Comparison of ENCODE assay signal across 8 cellular contexts in genomic region chr2:91659189-91659920, GRCh38.
DNase-seq lines count a peak whose midpoint lies in the region; ATAC-seq, FAIRE-seq and TF ChIP-seq lines count a peak whose summit lies in the region.
"Not testable (repeated sequence)": the region's sequence is repeated elsewhere in the genome, so short reads cannot be mapped to it uniquely, and the experiment has no call there.

No MANE protein-coding gene starts in this region.

- H2BK20ac ChIP-seq in IMR-90 (ENCODE audit: low read depth, low read length) = not testable (repeated sequence)

- intact Hi-C loops in IMR-90 (cut with micrococcal nuclease); right lobe of liver (cut with DNase I): not testable (repeated sequence)

- TF ChIP-seq POLR2A in IMR-90 (IDR thresholded peaks at IDR 0.05; ENCODE audit: low read depth, low read length); right lobe of liver (IDR thresholded peaks at IDR 0.05): not testable (repeated sequence)

- dilution Hi-C loops in IMR-90 (cut with HindIII; ENCODE audit: low sequenced_read_pairs, unreplicated experiment) = not testable (repeated sequence)

- H2BK12ac ChIP-seq in trophoblast cell (ENCODE audit: low read length) = not testable (repeated sequence)

- H3F3A ChIP-seq in SU-DHL-6 (ENCODE audit: insufficient read depth) = not testable (repeated sequence)

- H3K79me1 ChIP-seq in IMR-90 (ENCODE audit: low read depth in 1 of 2, low read length in 2 of 2); trophoblast cell (ENCODE audit: low read length): not testable (repeated sequence)

- TF ChIP-seq RAD21 in IMR-90 (IDR thresholded peaks at IDR 0.05; ENCODE audit: low read length) = not testable (repeated sequence)

- in situ Hi-C loops in IMR-90 (cut with MboI; ENCODE audit: low sequenced_read_pairs) = not testable (repeated sequence)

- not testable (repeated sequence) for H4K12ac ChIP-seq in trophoblast cell (ENCODE audit: low read depth, low read length)

- not testable (repeated sequence) for H3K23ac ChIP-seq in IMR-90 (ENCODE audit: low read depth, low read length); trophoblast cell (ENCODE audit: low read length)

- H4K5ac ChIP-seq in IMR-90 (ENCODE audit: low read depth, low read length) = not testable (repeated sequence)

- H3K4ac ChIP-seq in IMR-90 (ENCODE audit: low read depth, low read length); trophoblast cell (ENCODE audit: low read depth, low read length): not testable (repeated sequence)

- not testable (repeated sequence) for H3K18ac ChIP-seq in IMR-90 (ENCODE audit: low read depth, low read length); trophoblast cell (ENCODE audit: low read length)

- not testable (repeated sequence) for H3K4me1 ChIP-seq in IMR-90 (ENCODE audit: control insufficient read depth, insufficient read depth, low read length); right lobe of liver; trophoblast cell (ENCODE audit: control insufficient read depth in 1 of 2, insufficient read depth in 2 of 2, low read length in 2 of 2); urinary bladder (ENCODE audit: insufficient read depth)

- not testable (repeated sequence) for DNase-seq in BJ (ENCODE audit: low read depth); IMR-90; bronchial epithelial cell (ENCODE audit: low read depth); fibroblast of mammary gland (ENCODE audit: low read depth); right lobe of liver; trophoblast cell

- H4K91ac ChIP-seq in IMR-90 (ENCODE audit: insufficient read depth, low read depth, low read length); trophoblast cell (ENCODE audit: low read depth, low read length): not testable (repeated sequence)

- H3K4me3 ChIP-seq in BJ (ENCODE audit: low read depth, low read length) (peak overlapping the region; percentile 26), IMR-90 (ENCODE audit: insufficient read depth, low read depth, low read length) (peak overlapping the region; percentile 44), bronchial epithelial cell (ENCODE audit: low read depth, low read length) (peak overlapping the region; percentile 17), fibroblast of mammary gland (ENCODE audit: control insufficient read depth, low read depth, low read length) (peak overlapping the region; percentile 33), right lobe of liver (peak overlapping the region in 2 of 3 donors; percentile 16 to 44), urinary bladder (ENCODE audit: low read depth, low read length) (peak overlapping the region; percentile 37)
- H3K4me3 ChIP-seq in SU-DHL-6 (ENCODE audit: insufficient read depth, low read length, poor library complexity, severe bottlenecking); trophoblast cell (ENCODE audit: low read depth, low read length): not testable (repeated sequence)

- H4K8ac ChIP-seq in IMR-90 (ENCODE audit: low read depth in 2 of 2, low read length in 2 of 2) = not testable (repeated sequence)
- peak overlapping the region; percentile 19 for H4K8ac ChIP-seq in trophoblast cell (ENCODE audit: low read depth, low read length)

- ATAC-seq in IMR-90 (ENCODE audit: low read depth) = peak; percentile 45
- ATAC-seq in right lobe of liver = not testable (repeated sequence)

- not testable (repeated sequence) for H2AK9ac ChIP-seq in IMR-90 (replicated peaks; ENCODE audit: low read depth, low read length, poor library complexity)

- H3K4me2 ChIP-seq in IMR-90 (ENCODE audit: low read depth, low read length); SU-DHL-6 (ENCODE audit: low read depth, low read length, poor library complexity, severe bottlenecking); trophoblast cell (ENCODE audit: low read length): not testable (repeated sequence)

- H3K27me3 ChIP-seq in BJ (ENCODE audit: control insufficient read depth, insufficient read depth, low read length); IMR-90 (ENCODE audit: control insufficient read depth, insufficient read depth, low read length); SU-DHL-6 (ENCODE audit: low read length); bronchial epithelial cell (ENCODE audit: control insufficient read depth, insufficient read depth, low read length); right lobe of liver; trophoblast cell (ENCODE audit: insufficient read depth, low read length): not testable (repeated sequence)

- not testable (repeated sequence) for H3K27ac ChIP-seq in IMR-90 (ENCODE audit: insufficient read depth, low read length); SU-DHL-6 (ENCODE audit: low read depth, low read length); right lobe of liver; trophoblast cell (ENCODE audit: low read depth, low read length); urinary bladder (ENCODE audit: low read depth)

- H2BK5ac ChIP-seq in IMR-90 (ENCODE audit: low read depth, low read length, poor library complexity, severe bottlenecking); trophoblast cell (ENCODE audit: low read depth, low read length, poor library complexity): not testable (repeated sequence)

- H3K9me1 ChIP-seq in IMR-90 (ENCODE audit: insufficient read depth, low read length) = not testable (repeated sequence)

- POLR2A ChIA-PET in BJ (lab: Charles Lee); IMR-90 (lab: Charles Lee; ENCODE audit: unreplicated experiment): not testable (repeated sequence)

- not testable (repeated sequence) for H2AK5ac ChIP-seq in IMR-90 (ENCODE audit: low read depth, low read length); trophoblast cell (ENCODE audit: low read length)

- not testable (repeated sequence) for H3K9ac ChIP-seq in IMR-90 (ENCODE audit: low read depth, low read length); trophoblast cell (ENCODE audit: low read length)
- 0 out of 2 replicates have a peak overlapping the region, but pooled peaks have one; percentile 13 for H3K9ac ChIP-seq in SU-DHL-6 (ENCODE audit: low read length)

- H2BK15ac ChIP-seq in IMR-90 (ENCODE audit: low read depth, low read length) = not testable (repeated sequence)

- TF ChIP-seq CTCF in BJ (IDR thresholded peaks at IDR 0.05; ENCODE audit: insufficient read depth, low read depth, low read length); IMR-90 (conservative IDR thresholded peaks at IDR 0.05; ENCODE audit: low read depth, low read length); SU-DHL-6 (IDR thresholded peaks at IDR 0.05; ENCODE audit: insufficient read depth, low read length, poor library complexity, severe bottlenecking); bronchial epithelial cell (IDR thresholded peaks at IDR 0.05; ENCODE audit: insufficient read depth, low read length, severe bottlenecking); fibroblast of mammary gland (conservative IDR thresholded peaks at IDR 0.05; ENCODE audit: control insufficient read depth, insufficient read depth, low read depth, low read length); right lobe of liver (IDR thresholded peaks at IDR 0.05): not testable (repeated sequence)

- not testable (repeated sequence) for H2AFZ ChIP-seq in IMR-90 (replicated peaks; ENCODE audit: low read length, poor library complexity); SU-DHL-6 (ENCODE audit: low read depth, low read length, severe bottlenecking); trophoblast cell (ENCODE audit: insufficient read depth, low read length, poor library complexity)

- CTCF ChIA-PET in BJ (lab: Yijun Ruan, JAX); IMR-90 (lab: Yijun Ruan, JAX): not testable (repeated sequence)

- H3K56ac ChIP-seq in IMR-90 (ENCODE audit: extremely low read depth, insufficient read depth, low read length) = not testable (repeated sequence)

- H3K79me2 ChIP-seq in SU-DHL-6 (ENCODE audit: insufficient read depth, low read length); trophoblast cell (ENCODE audit: control insufficient read depth, insufficient read depth, low read length, poor library complexity): not testable (repeated sequence)

- not testable (repeated sequence) for H3K9me2 ChIP-seq in SU-DHL-6 (replicated peaks; ENCODE audit: insufficient read depth, low read length)

- not testable (repeated sequence) for FAIRE-seq in bronchial epithelial cell (lab: Jason Lieb, UNC)

- WGBS in IMR-90 (ENCODE audit: extremely low coverage in 2 of 2, insufficient read length in 1 of 2), 2 experiments = no CpG with 5 or more reads among the region's 21 CpGs
- no CpG with 5 or more reads among the region's 21 CpGs for WGBS in right lobe of liver (ENCODE audit: insufficient coverage, low coverage, low lambda C conversion rate, missing lambda C conversion rate)
- no CpG with 5 or more reads among the region's 21 CpGs for WGBS in trophoblast cell (ENCODE audit: extremely low coverage, insufficient coverage, insufficient read length)
- 43% methylated on average over 15 of the region's 21 CpGs for WGBS in urinary bladder

- H2BK120ac ChIP-seq in IMR-90 (ENCODE audit: low read depth, low read length); trophoblast cell (ENCODE audit: insufficient read depth, low read length, poor library complexity): not testable (repeated sequence)

- not testable (repeated sequence) for BruUV-seq in IMR-90 (replicated peaks; lab: Mats Ljungman, UMichigan)

- H3K9me3 ChIP-seq in IMR-90 (ENCODE audit: control insufficient read depth, insufficient read depth, low read length); SU-DHL-6 (ENCODE audit: insufficient read depth, low read length); right lobe of liver; trophoblast cell (ENCODE audit: insufficient read depth, low read depth, low read length): not testable (repeated sequence)

- H3K14ac ChIP-seq in IMR-90 (replicated peaks; ENCODE audit: low read depth, low read length); trophoblast cell (ENCODE audit: low read length): not testable (repeated sequence)

- H4K20me1 ChIP-seq in IMR-90 (ENCODE audit: insufficient read depth, low read length); SU-DHL-6 (ENCODE audit: low read depth, low read length): not testable (repeated sequence)

- H3K36me3 ChIP-seq in BJ (ENCODE audit: control insufficient read depth, insufficient read depth, low read length); IMR-90 (ENCODE audit: control insufficient read depth, insufficient read depth, low read length); SU-DHL-6 (ENCODE audit: low read length); bronchial epithelial cell (ENCODE audit: control insufficient read depth, insufficient read depth, low read length); right lobe of liver; trophoblast cell (ENCODE audit: control insufficient read depth in 1 of 2, insufficient read depth in 2 of 2, low read length in 2 of 2); urinary bladder (ENCODE audit: insufficient read depth): not testable (repeated sequence)
